ENCODE assay signal across 8 cellular contexts in the genomic region with DNA sequence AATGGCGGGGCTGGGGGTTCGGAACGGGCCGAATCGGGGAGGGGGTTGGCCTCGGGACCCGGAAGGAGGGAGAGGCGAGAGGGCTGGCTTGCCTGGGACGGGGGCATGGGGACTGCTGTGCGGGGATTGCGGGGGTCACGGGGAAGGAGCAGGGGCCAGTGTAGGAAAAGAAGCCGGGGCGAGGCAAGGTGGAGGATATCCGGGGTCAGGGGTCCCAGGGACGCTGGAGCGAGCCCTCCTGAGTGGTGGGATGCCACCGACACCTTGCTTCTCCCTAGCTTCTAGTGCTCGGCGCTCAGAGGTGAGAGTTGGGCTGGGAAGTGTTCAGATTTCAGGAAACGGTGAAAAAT. TPM values are rescaled to one million over a fixed set of nuclear protein-coding genes. Genes with fewer than 3 reads are reported as not detected.
DNase-seq lines count a peak whose midpoint lies in the region; ATAC-seq, FAIRE-seq and TF ChIP-seq lines count a peak whose summit lies in the region.

No MANE protein-coding gene starts in this region.

- H3K4me2 ChIP-seq in DND-41 (ENCODE audit: insufficient read depth, low read length): peak overlapping the region; percentile 93
- H3K4me2 ChIP-seq in PC-3 (ENCODE audit: low read length): peak overlapping the region; percentile 100
- peak overlapping the region; percentile 63 for H3K4me2 ChIP-seq in parathyroid adenoma (ENCODE audit: low read length)

- no peaks in the 10 kb centered on the region for H3K9me2 ChIP-seq in PC-3 (replicated peaks; ENCODE audit: low read length)

- H3K4me3 ChIP-seq in DND-41 (ENCODE audit: low read depth in 1 of 2, low read length in 2 of 2): peak overlapping the region; percentile 41 to 68; a peak in 3 of 4 replicates
- peak overlapping the region; percentile 96 for H3K4me3 ChIP-seq in PC-3 (ENCODE audit: low read length)
- H3K4me3 ChIP-seq in esophagus (ENCODE audit: low read depth in 1 of 2, low read length in 2 of 2): peak overlapping the region; percentile 44 to 68
- peak overlapping the region; percentile 31 for H3K4me3 ChIP-seq in parathyroid adenoma (ENCODE audit: low read depth, low read length)

- TF ChIP-seq CTCF in DND-41 (IDR thresholded peaks at IDR 0.05; ENCODE audit: borderline replicate concordance, extremely low read depth, low read length, poor library complexity, severe bottlenecking) (no peak), PC-3 (conservative IDR thresholded peaks at IDR 0.05; ENCODE audit: low read depth, low read length) (no peak), parathyroid adenoma (IDR thresholded peaks at IDR 0.05) (no peak)

- no peak for FAIRE-seq in GM12892 (lab: Jason Lieb, UNC)

- H4K20me1 ChIP-seq in DND-41 (ENCODE audit: insufficient read depth, low read length): peaks cover 7% of the 10 kb centered on the region
- no peaks in the 10 kb centered on the region for H4K20me1 ChIP-seq in PC-3 (ENCODE audit: low read length)

- H3K27ac ChIP-seq in DND-41 (ENCODE audit: low read length) (peak overlapping the region; percentile 62), PC-3 (ENCODE audit: low read length) (no peak overlapping the region), esophagus (ENCODE audit: low read depth in 2 of 2, low read length in 1 of 2) (no peak overlapping the region), parathyroid adenoma (no peak overlapping the region)

- DNase-seq in DND-41: no peak
- DNase-seq in PC-3: no peak
- DNase-seq in SW480 (ENCODE audit: low spot score): no peak
- DNase-seq in GM12892 (ENCODE audit: insufficient read length): no peak
- DNase-seq in DMS79 treated with DMSO at 0.1 percent for 48 hours (lab: John Stamatoyannopoulos, UW): no peak
- no peak for DNase-seq in LoVo (ENCODE audit: low spot score)

- H3K9ac ChIP-seq in DND-41 (ENCODE audit: low read depth, low read length) (peak overlapping the region; percentile 57), PC-3 (ENCODE audit: low read length) (peak overlapping the region; percentile 79), parathyroid adenoma (no peak overlapping the region)

- POLR2A ChIA-PET in PC-3 (lab: Charles Lee; ENCODE audit: unreplicated experiment): no interaction called here

- CTCF ChIA-PET in PC-3 (lab: Charles Lee): interaction anchor here (0.6 to 1.2 kb wide), 3 partner anchors 26 to 626 kb away, joined by 7 to 11 read pairs (median 9); no protein-coding TSS in a partner anchor

- H3K36me3 ChIP-seq in DND-41 (ENCODE audit: insufficient read depth, low read length): no peaks in the 10 kb centered on the region
- no peaks in the 10 kb centered on the region for H3K36me3 ChIP-seq in PC-3 (ENCODE audit: low read depth, low read length)
- no peaks in the 10 kb centered on the region for H3K36me3 ChIP-seq in esophagus (ENCODE audit: control insufficient read depth in 2 of 2, insufficient read depth in 2 of 2, low read length in 1 of 2)
- no peaks in the 10 kb centered on the region for H3K36me3 ChIP-seq in parathyroid adenoma (ENCODE audit: control insufficient read depth, insufficient read depth, low read length)

- H2AFZ ChIP-seq in DND-41 (ENCODE audit: low read depth, low read length): peak overlapping the region; percentile 77
- H2AFZ ChIP-seq in PC-3 (ENCODE audit: low read length): peak overlapping the region; percentile 92
- peak overlapping the region; percentile 75 for H2AFZ ChIP-seq in parathyroid adenoma

- ATAC-seq in DND-41 (ENCODE audit: insufficient read depth, low read depth) (peak; percentile 11), PC-3 (no peak)

- H3K79me2 ChIP-seq in DND-41 (ENCODE audit: insufficient read depth, low read length): no peaks in the 10 kb centered on the region
- peaks cover 11% of the 10 kb centered on the region; the same call in 1 of the 2 replicates for H3K79me2 ChIP-seq in PC-3 (ENCODE audit: low read length)
- no peaks in the 10 kb centered on the region for H3K79me2 ChIP-seq in parathyroid adenoma

- H3K9me3 ChIP-seq in DND-41 (ENCODE audit: insufficient read depth, low read length, severe bottlenecking) (no peaks in the 10 kb centered on the region), PC-3 (ENCODE audit: low read length) (no peaks in the 10 kb centered on the region), esophagus (ENCODE audit: control insufficient read depth in 2 of 2, insufficient read depth in 1 of 2, low read depth in 1 of 2, low read length in 1 of 2) (no peaks in the 10 kb centered on the region), parathyroid adenoma (ENCODE audit: control insufficient read depth, low read length) (no peaks in the 10 kb centered on the region)

- intact Hi-C loops in PC-3 (cut with micrococcal nuclease): no loop called here

- H3K4me1 ChIP-seq in DND-41 (ENCODE audit: insufficient read depth, low read length): peaks cover 25% of the 10 kb centered on the region
- peaks cover 20% of the 10 kb centered on the region for H3K4me1 ChIP-seq in PC-3 (ENCODE audit: insufficient read depth, low read length)
- H3K4me1 ChIP-seq in esophagus (ENCODE audit: control insufficient read depth in 2 of 2, insufficient read depth in 2 of 2, low read length in 1 of 2): peaks cover 0 to 4% of the 10 kb centered on the region in 2 donors
- H3K4me1 ChIP-seq in parathyroid adenoma: no peaks in the 10 kb centered on the region

- WGBS in esophagus, 2 donors: 1 to 3% methylated on average over 21 of the region's 21 CpGs

- H3K27me3 ChIP-seq in DND-41 (ENCODE audit: insufficient read depth, low read length, poor library complexity) (peaks cover 10% of the 10 kb centered on the region), PC-3 (ENCODE audit: low read length) (no peaks in the 10 kb centered on the region), esophagus (ENCODE audit: control insufficient read depth in 1 of 2, insufficient read depth in 2 of 2, low read length in 2 of 2) (no peaks in the 10 kb centered on the region), parathyroid adenoma (ENCODE audit: control insufficient read depth, insufficient read depth, low read length) (no peaks in the 10 kb centered on the region)

- H3F3A ChIP-seq in PC-3 (ENCODE audit: low read length, unreplicated experiment): no peaks in the 10 kb centered on the region

- BruUV-seq in PC-3 (replicated peaks; lab: Mats Ljungman, UMichigan): no TSS peak

- no peak for TF ChIP-seq POLR2A in GM12892 (IDR thresholded peaks at IDR 0.05; ENCODE audit: low read depth, low read length)

RNA-seq across cellular contexts. Expression of gene GDPD5, which starts 0.4 kb away (rescaled TPM):
- total RNA-seq in PC-3 (2014; rRNA removed): 21.4 and 31.1 TPM in 2 replicates
- polyA plus RNA-seq in esophagus: 1 to 10 TPM; 1.9 to 3.0 TPM
- 11.5 TPM for polyA plus RNA-seq in GM12892 (2012; ENCODE audit: missing spikeins)

RNA-seq across cellular contexts. Expression of gene SERPINH1, which starts 35.9 kb away (rescaled TPM):
- total RNA-seq in PC-3 (2014; rRNA removed): 117 and 121 TPM in 2 replicates
- polyA plus RNA-seq in esophagus: 10 to 100 TPM; 20.0 to 27.1 TPM
- polyA plus RNA-seq in GM12892 (2012; ENCODE audit: missing spikeins): 10.9 TPM

Comparison
In these comparisons a context has a peak if more than half of its experiments do, and no peak if none do; other contexts are left out.
1. H3K4me3 ChIP-seq: peak in every context shown above with its lines; median percentile 96 in PC-3; 56 in esophagus; 54 in DND-41; 31 in parathyroid adenoma.